In the genomic region with DNA sequence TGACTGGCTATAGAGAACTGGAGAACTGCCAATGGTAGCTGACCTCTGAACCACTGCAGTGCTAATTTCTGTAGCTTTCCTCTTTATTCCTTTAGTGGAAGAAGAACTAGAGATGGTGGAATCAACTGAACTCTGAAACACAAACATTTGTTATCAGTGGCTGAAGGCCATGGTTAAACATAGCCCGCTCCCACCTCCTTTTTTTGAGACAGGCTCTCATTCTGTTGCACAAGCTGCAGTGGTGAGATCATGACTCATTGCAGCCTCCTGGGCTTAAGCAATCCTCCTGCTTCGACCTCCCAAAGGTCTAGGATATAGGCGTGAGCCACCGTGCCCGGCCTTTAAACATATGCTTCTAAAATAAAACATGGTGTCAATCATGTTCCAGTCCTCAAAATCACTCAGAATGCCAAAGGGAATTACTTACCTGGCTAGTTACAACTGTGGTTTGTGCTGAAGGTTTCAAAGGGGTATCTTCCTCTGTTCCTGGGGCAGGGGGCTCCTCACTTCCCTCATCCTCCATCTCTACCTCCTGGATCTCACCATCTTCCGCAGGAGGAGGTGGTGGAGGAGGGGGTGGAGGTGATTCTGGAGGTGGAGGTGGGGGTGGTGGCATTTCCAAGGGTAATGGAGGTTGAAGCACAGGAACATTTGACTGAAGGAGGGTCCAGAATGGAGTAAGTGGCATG, we compare ENCODE assay signal across 10 cellular contexts. TPM values are rescaled to one million over a fixed set of nuclear protein-coding genes. Genes with fewer than 3 reads are reported as not detected.
A peak's percentile ranks its signal among the peaks of the same experiment; 100 is the strongest.
DNase-seq lines count a peak whose midpoint lies in the region; TF ChIP-seq lines count a peak whose summit lies in the region.
"Had no signal": no experiment of that assay in that cellular context is flagged by ENCODE, and none has a peak within 500 bp of the region (broad histone marks: within the 10 kb centered on the region; RNA-seq: fewer than 3 reads in every experiment).

No MANE protein-coding gene starts in this region.

- peak overlapping the region; percentile 54 for H3K27ac Mint-ChIP-seq in osteocyte (ENCODE audit: unreplicated experiment)

- no peak overlapping the region for H3K4me2 ChIP-seq in fibroblast of lung (ENCODE audit: extremely low read depth, insufficient read depth, low read length)
- no peak overlapping the region for H3K4me2 ChIP-seq in MM.1S (ENCODE audit: low read depth, low read length)

- TF ChIP-seq CTCF in fibroblast of lung (conservative IDR thresholded peaks at IDR 0.05 in 1 of 2, IDR thresholded peaks at IDR 0.05 in 1 of 2; ENCODE audit: low read depth in 1 of 2, low read length in 2 of 2) = no peak
- TF ChIP-seq CTCF in osteocyte (IDR thresholded peaks at IDR 0.05) = no peak
- no peak for TF ChIP-seq CTCF in MM.1S (IDR thresholded peaks at IDR 0.05; ENCODE audit: low read length)

- H3K9me2 ChIP-seq in MM.1S (replicated peaks; ENCODE audit: insufficient read depth, low read length) = no peaks in the 10 kb centered on the region

- H2AFZ ChIP-seq in fibroblast of lung (ENCODE audit: low read length) (no peak overlapping the region), MM.1S (ENCODE audit: low read length) (no peak overlapping the region)

- H4K20me1 ChIP-seq in fibroblast of lung (ENCODE audit: control insufficient read depth, extremely low read depth, insufficient read depth, low read length) (no peaks in the 10 kb centered on the region), MM.1S (ENCODE audit: insufficient read depth, low read length) (no peaks in the 10 kb centered on the region)

- no peak overlapping the region for H3K4me3 Mint-ChIP-seq in osteocyte (ENCODE audit: unreplicated experiment)

- H3K9me3 ChIP-seq in fibroblast of lung (ENCODE audit: control insufficient read depth, insufficient read depth, low read depth, low read length) = no peaks in the 10 kb centered on the region
- H3K9me3 ChIP-seq in MM.1S (replicated peaks; ENCODE audit: insufficient read depth, low read length) = no peaks in the 10 kb centered on the region

- DNase-seq in EH (ENCODE audit: low read depth) (peak; percentile 52), NOMO-1 treated with dmso at 0.1 percent for 144 hours (lab: John Stamatoyannopoulos, UW; ENCODE audit: unreplicated experiment) (peak; percentile 28), fibroblast of lung (ENCODE audit: low read depth in 2 of 2) (peak; percentile 65 to 95), osteocyte (ENCODE audit: extremely low spot score, unreplicated experiment) (no peak), MM.1S (no peak), DMS153 treated with DMSO at 0.1 percent for 48 hours (lab: John Stamatoyannopoulos, UW; ENCODE audit: unreplicated experiment) (no peak)
- DNase-seq in activated CD8-positive, alpha-beta memory T cell treated with anti-CD3 and anti-CD28 coated beads for 24 hours = no peak
- DNase-seq in activated CD4-positive, alpha-beta T cell treated with anti-CD3 and anti-CD28 coated beads for 48 hours = no peak
- DNase-seq: NCI-H1048 had no signal

- H3F3A ChIP-seq in MM.1S (ENCODE audit: insufficient read depth, low read length) = no peaks in the 10 kb centered on the region; the same call in 1 of the 2 replicates

- no peak overlapping the region for H3K4me3 ChIP-seq in fibroblast of lung (replicated peaks in 1 of 4; ENCODE audit: control extremely low read depth in 1 of 4, insufficient read depth in 1 of 4, low read depth in 3 of 4, low read length in 4 of 4)
- H3K4me3 ChIP-seq in MM.1S (ENCODE audit: low read length) = no peak overlapping the region

- peaks cover 52% of the 10 kb centered on the region for H3K36me3 Mint-ChIP-seq in osteocyte (ENCODE audit: unreplicated experiment)

- H3K36me3 ChIP-seq in fibroblast of lung (ENCODE audit: control insufficient read depth, insufficient read depth, low read length) (peaks cover 16% of the 10 kb centered on the region), MM.1S (replicated peaks; ENCODE audit: insufficient read depth, low read length) (peaks cover 28% of the 10 kb centered on the region; the same call in 1 of the 2 replicates)

- H3K27ac ChIP-seq in fibroblast of lung (ENCODE audit: insufficient read depth, low read length) (no peak overlapping the region), MM.1S (ENCODE audit: low read length) (no peak overlapping the region)
- H3K27ac ChIP-seq: VCaP had no signal

- H3K9me3 Mint-ChIP-seq in osteocyte (ENCODE audit: unreplicated experiment) = no peaks in the 10 kb centered on the region

- H3K27me3 ChIP-seq in fibroblast of lung (ENCODE audit: control insufficient read depth, insufficient read depth, low read length) (no peaks in the 10 kb centered on the region), MM.1S (replicated peaks; ENCODE audit: insufficient read depth, low read length) (no peaks in the 10 kb centered on the region)

- H3K27me3 Mint-ChIP-seq in osteocyte (ENCODE audit: unreplicated experiment) = no peaks in the 10 kb centered on the region

- H3K9ac ChIP-seq in fibroblast of lung (ENCODE audit: insufficient read depth, low read length) (no peak overlapping the region), MM.1S (ENCODE audit: low read length) (no peak overlapping the region)

- H3K79me2 ChIP-seq in fibroblast of lung (ENCODE audit: control insufficient read depth, insufficient read depth, low read length) (no peaks in the 10 kb centered on the region), MM.1S (ENCODE audit: low read length) (peaks cover 24% of the 10 kb centered on the region)

- H3K4me1 Mint-ChIP-seq in osteocyte (ENCODE audit: unreplicated experiment) = no peaks in the 10 kb centered on the region

- H3K4me1 ChIP-seq in fibroblast of lung (ENCODE audit: control insufficient read depth, extremely low read depth, insufficient read depth, low read length) (peaks cover 4% of the 10 kb centered on the region), MM.1S (ENCODE audit: low read length) (no peaks in the 10 kb centered on the region)

RNA-seq across cellular contexts. Expression of gene AGBL2, which starts 9.0 kb away (rescaled TPM):
- total RNA-seq in fibroblast of lung (2.1 and 2.3 TPM in 2 replicates), osteocyte (0.34 and 0.75 TPM in 2 replicates)
- polyA plus RNA-seq in fibroblast of lung = 0.75 and 1.2 TPM in 2 replicates
- 0.49 and 0.55 TPM in 2 replicates for polyA plus RNA-seq in fibroblast of lung (2012)
- polyA minus RNA-seq in fibroblast of lung (ENCODE audit: low replicate concordance) = 0.78 and 5.8 TPM in 2 replicates

RNA-seq across cellular contexts. Expression of gene FNBP4, which starts 43.0 kb away (rescaled TPM):
- total RNA-seq in fibroblast of lung (51.9 and 82.9 TPM in 2 replicates), osteocyte (93.1 and 97.7 TPM in 2 replicates)
- polyA plus RNA-seq in fibroblast of lung = 54.7 and 57.3 TPM in 2 replicates
- polyA plus RNA-seq in fibroblast of lung (2012) = 24.7 and 29.9 TPM in 2 replicates
- polyA minus RNA-seq in fibroblast of lung (ENCODE audit: low replicate concordance) = 20.1 and 23.0 TPM in 2 replicates

Comparison
In these comparisons a context has a peak if more than half of its experiments do, and no peak if none do; other contexts are left out.
1. DNase-seq: peak in EH (single experiment), NOMO-1 treated with dmso at 0.1 percent for 144 hours (single experiment) and fibroblast of lung (2 of 2); none in osteocyte (single experiment), activated CD8-positive, alpha-beta memory T cell treated with anti-CD3 and anti-CD28 coated beads for 24 hours (single experiment), activated CD4-positive, alpha-beta T cell treated with anti-CD3 and anti-CD28 coated beads for 48 hours (single experiment), MM.1S (single experiment) and DMS153 treated with DMSO at 0.1 percent for 48 hours (single experiment).